ENCODE assay signal across 8 cellular contexts in the genomic region with DNA sequence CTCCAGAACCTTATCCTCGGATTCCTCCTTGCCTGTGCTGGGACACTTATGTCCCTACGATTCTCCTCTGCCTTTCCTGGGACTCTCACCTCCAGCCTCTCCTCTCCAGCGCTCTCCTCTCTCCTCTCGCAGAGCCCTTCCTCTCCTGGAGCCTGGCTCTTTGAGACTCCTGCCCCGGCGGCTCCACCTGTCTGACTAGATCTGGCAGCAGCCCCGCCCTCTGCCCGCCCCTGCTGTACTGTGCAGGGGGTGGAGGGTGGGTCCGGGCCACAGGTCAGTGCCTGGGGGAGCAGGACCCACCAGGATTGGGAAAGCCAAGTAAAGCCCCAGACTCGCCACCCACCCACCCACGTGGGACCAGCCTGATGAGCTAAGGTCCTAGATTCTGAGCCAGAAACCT. TPM values are rescaled to one million over a fixed set of nuclear protein-coding genes. Genes with fewer than 3 reads are reported as not detected.
A peak's percentile ranks its signal among the peaks of the same experiment; 100 is the strongest.
DNase-seq lines count a peak whose midpoint lies in the region; ATAC-seq and TF ChIP-seq lines count a peak whose summit lies in the region.

No MANE protein-coding gene starts in this region.

- TF ChIP-seq CTCF in WTC11 (IDR thresholded peaks at IDR 0.05) (no peak), glutamatergic neuron (IDR thresholded peaks at IDR 0.05; ENCODE audit: partially characterized antibody, unreplicated experiment) (no peak)

- CTCF ChIA-PET in WTC11 (lab: Charles Lee): interaction anchor here (0.6 kb wide), 1 partner anchor 13 kb away, joined by 3 read pairs; no protein-coding TSS in a partner anchor

- H3K4me1 Mint-ChIP-seq in WTC11 (peaks cover 31% of the 10 kb centered on the region), glutamatergic neuron (ENCODE audit: low read depth, unreplicated experiment) (peaks cover 8% of the 10 kb centered on the region)

- no peaks in the 10 kb centered on the region for H3K27me3 Mint-ChIP-seq in WTC11 (ENCODE audit: low read depth)
- H3K27me3 Mint-ChIP-seq in glutamatergic neuron (ENCODE audit: unreplicated experiment): peaks cover 5% of the 10 kb centered on the region

- peak; percentile 12 for DNase-seq in DMS153 treated with DMSO at 0.1 percent for 48 hours (lab: John Stamatoyannopoulos, UW; ENCODE audit: unreplicated experiment)
- no peak for DNase-seq in DMS153 (lab: John Stamatoyannopoulos, UW)
- DNase-seq in WTC11 (ENCODE audit: low spot score): peak; percentile 69
- no peak for DNase-seq in glutamatergic neuron
- DNase-seq in stimulated activated CD8-positive, alpha-beta memory T cell treated with anti-CD3 and anti-CD28 coated beads, Interleukin-4, amount 100 ng/mL, for 48 hours: peak; percentile 42
- no peak for DNase-seq in NOMO-1 treated with dmso at 0.1 percent for 144 hours (lab: John Stamatoyannopoulos, UW; ENCODE audit: unreplicated experiment)
- DNase-seq in NCI-H1048 (lab: John Stamatoyannopoulos, UW): no peak
- DNase-seq in posterior vena cava (ENCODE audit: low spot score): no peak

- peak; percentile 40 for ATAC-seq in WTC11

- peak overlapping the region; percentile 81 for H3K4me3 Mint-ChIP-seq in WTC11
- peak overlapping the region; percentile 65 for H3K4me3 Mint-ChIP-seq in glutamatergic neuron (ENCODE audit: unreplicated experiment)

- peak overlapping the region; percentile 88 for H3K27ac Mint-ChIP-seq in WTC11
- no peak overlapping the region for H3K27ac Mint-ChIP-seq in glutamatergic neuron (ENCODE audit: unreplicated experiment)

- intact Hi-C loops in posterior vena cava (cut with DNase I): no loop called here

- H3K36me3 Mint-ChIP-seq in WTC11: peaks cover 34% of the 10 kb centered on the region
- peaks cover 6% of the 10 kb centered on the region for H3K36me3 Mint-ChIP-seq in glutamatergic neuron (ENCODE audit: unreplicated experiment)

- POLR2A ChIA-PET in WTC11 (lab: Charles Lee): no interaction called here

- H3K9me3 Mint-ChIP-seq in WTC11 (no peaks in the 10 kb centered on the region), glutamatergic neuron (ENCODE audit: unreplicated experiment) (peaks cover 6% of the 10 kb centered on the region)

TF ChIP-seq in WTC11, 78 proteins besides CTCF, POLR2A, EP300 and RAD21:
- TF ChIP-seq JUN (CRISPR knock-in tag; IDR thresholded peaks at IDR 0.05) (no peak), SP1 (CRISPR knock-in tag; conservative IDR thresholded peaks at IDR 0.05) (0 out of 2 replicates have a peak, but pooled peaks have one; percentile 13)

RNA-seq across cellular contexts. Expression of gene ELOVL1, which starts 1.6 kb away (rescaled TPM):
- total RNA-seq in WTC11 (2021) (22.6 to 26.6 TPM (median 24.1 TPM) in 3 replicates), glutamatergic neuron (ENCODE audit: unreplicated experiment) (18.7 TPM), posterior vena cava (10 to 100 TPM; 58.2 to 64.6 TPM)

RNA-seq across cellular contexts. Expression of gene CDC20, which starts 7.4 kb away (rescaled TPM):
- total RNA-seq in WTC11 (2021) (246 to 280 TPM (median 265 TPM) in 3 replicates), glutamatergic neuron (ENCODE audit: unreplicated experiment) (22.5 TPM), posterior vena cava (1 to 10 TPM in 1 of 2 donors, under 1 TPM in 1; 0.95 to 1.0 TPM)

RNA-seq across cellular contexts. Expression of gene MED8, which starts 23.4 kb away (rescaled TPM):
- total RNA-seq in WTC11 (2021): 17.7 to 19.5 TPM (median 18.0 TPM) in 3 replicates
- total RNA-seq in glutamatergic neuron (ENCODE audit: unreplicated experiment): 39.1 TPM
- 10 to 100 TPM; 27.0 to 30.5 TPM for total RNA-seq in posterior vena cava

RNA-seq across cellular contexts. Expression of gene SZT2, which starts 23.5 kb away (rescaled TPM):
- total RNA-seq in WTC11 (2021) (20.2 to 28.4 TPM (median 21.5 TPM) in 3 replicates), glutamatergic neuron (ENCODE audit: unreplicated experiment) (85.3 TPM), posterior vena cava (10 to 100 TPM; 43.3 to 45.8 TPM)

RNA-seq across cellular contexts. Expression of gene MPL, which starts 28.6 kb away (rescaled TPM):
- total RNA-seq in WTC11 (2021) (0.15 to 0.44 TPM (median 0.21 TPM) in 3 replicates), glutamatergic neuron (ENCODE audit: unreplicated experiment) (not detected), posterior vena cava (under 1 TPM in 1 of 2 donors, not detected in 1; 0.90 TPM)

Comparison
In these comparisons a context has a peak if more than half of its experiments do, and no peak if none do; other contexts are left out.
1. DNase-seq: peak in DMS153 treated with DMSO at 0.1 percent for 48 hours (single experiment), WTC11 (single experiment) and stimulated activated CD8-positive, alpha-beta memory T cell treated with anti-CD3 and anti-CD28 coated beads, Interleukin-4, amount 100 ng/mL, for 48 hours (single experiment); none in DMS153 (single experiment), glutamatergic neuron (single experiment), NOMO-1 treated with dmso at 0.1 percent for 144 hours (single experiment), NCI-H1048 (single experiment) and posterior vena cava (single experiment).
2. RNA of gene CDC20, which starts 7.4 kb away (total RNA-seq): 246 to 280 TPM in WTC11; 22.5 TPM in glutamatergic neuron (single experiment) and 0.95 to 1.0 TPM in posterior vena cava; every median in the first group is over 10 times any median in the second.